Comparison of ENCODE assay signal across 13 cellular contexts in the genomic region with DNA sequence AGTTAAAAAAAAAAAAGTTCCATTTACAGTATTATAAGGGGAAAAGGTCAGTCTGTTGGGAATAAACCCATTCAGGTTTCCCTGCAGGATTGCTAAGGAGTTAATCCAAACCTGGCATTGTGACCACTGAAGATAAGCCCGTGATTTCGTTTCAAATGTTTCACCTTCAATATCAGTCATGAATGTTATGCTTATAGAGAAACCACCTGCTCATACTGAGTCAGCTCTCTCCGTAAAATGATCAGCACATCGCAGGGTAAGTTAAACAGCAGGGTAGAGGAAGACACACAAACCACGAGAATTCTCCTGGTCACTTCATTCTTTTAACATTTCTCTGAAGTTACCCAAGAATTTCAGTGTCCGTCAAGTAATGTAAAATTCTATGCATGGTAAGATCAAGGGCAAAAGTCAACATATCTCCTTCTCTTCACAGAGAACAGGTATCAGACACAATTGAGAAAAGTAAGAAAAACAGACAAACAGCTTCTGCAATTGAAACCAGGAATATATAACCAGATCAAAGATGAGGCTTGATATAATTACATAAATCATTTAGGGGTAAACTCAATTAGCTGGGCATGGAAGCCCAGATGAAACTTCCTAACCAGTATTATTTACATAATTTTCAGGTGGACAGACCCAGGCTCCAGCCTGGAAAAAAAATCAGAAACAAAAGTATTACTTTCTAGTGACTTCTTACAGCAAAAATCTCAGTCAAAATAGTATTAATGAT.
A peak's percentile ranks its signal among the peaks of the same experiment; 100 is the strongest.
DNase-seq lines count a peak whose midpoint lies in the region; ATAC-seq and TF ChIP-seq lines count a peak whose summit lies in the region.
"Had no signal": no experiment of that assay in that cellular context is flagged by ENCODE, and none has a peak within 500 bp of the region (broad histone marks: within the 10 kb centered on the region; RNA-seq: fewer than 3 reads in every experiment).

No MANE protein-coding gene starts in this region.

- H3K9ac ChIP-seq in SK-N-SH (no peak overlapping the region), endocrine pancreas (ENCODE audit: control insufficient read depth, insufficient read depth, low read length) (no peak overlapping the region)
- H3K9ac ChIP-seq: BLaER1 had no signal

- H3K9me3 Mint-ChIP-seq in activated naive CD4-positive, alpha-beta T cell treated with anti-CD3 and anti-CD28 coated beads, Interleukin-2, amount 50 U/mL, for 72 hours, result no peaks in the 10 kb centered on the region
- H3K9me3 Mint-ChIP-seq in osteocyte (ENCODE audit: unreplicated experiment), result no peaks in the 10 kb centered on the region

- H3K36me3 ChIP-seq in SK-N-SH (replicated peaks in 1 of 2; ENCODE audit: control insufficient read depth in 1 of 2, insufficient read depth in 2 of 2, low read length in 1 of 2) (no peaks in the 10 kb centered on the region), endocrine pancreas (ENCODE audit: control insufficient read depth, insufficient read depth, low read length) (no peaks in the 10 kb centered on the region)
- H3K36me3 ChIP-seq: BLaER1, esophagus muscularis mucosa had no signal

- H3K79me2 ChIP-seq in SK-N-SH (ENCODE audit: insufficient read depth), result no peaks in the 10 kb centered on the region

- peak; percentile 85 to 87 for ATAC-seq in activated naive CD4-positive, alpha-beta T cell treated with anti-CD3 and anti-CD28 coated beads, Interleukin-2, amount 50 U/mL, for 72 hours
- ATAC-seq in GM18517 (IDR thresholded peaks at IDR 0.05; ENCODE audit: unreplicated experiment) (no peak), GM19351 (IDR thresholded peaks at IDR 0.05; ENCODE audit: unreplicated experiment) (no peak)

- no peaks in the 10 kb centered on the region for H3K4me1 Mint-ChIP-seq in osteocyte (ENCODE audit: unreplicated experiment)

- POLR2A ChIA-PET in SK-N-SH (lab: Yijun Ruan, JAX), result interaction anchor here (0.6 kb wide), 1 partner anchor 340 kb away, joined by 3 read pairs; no protein-coding TSS in a partner anchor

- no peak for TF ChIP-seq EP300 in SK-N-SH (IDR thresholded peaks at IDR 0.05; ENCODE audit: borderline replicate concordance in 1 of 2, low read depth in 1 of 2, low read length in 1 of 2)

- peak overlapping the region in 1 of 2 experiments; percentile 31; a peak in 1 of 4 replicates for H3K27ac ChIP-seq in SK-N-SH (ENCODE audit: low read depth in 2 of 2, low read length in 1 of 2)
- H3K27ac ChIP-seq: BLaER1, esophagus muscularis mucosa had no signal

- no peak for DNase-seq in activated naive CD4-positive, alpha-beta T cell treated with anti-CD3 and anti-CD28 coated beads, Interleukin-2, amount 50 U/mL, for 72 hours (ENCODE audit: low spot score in 2 of 2)
- no peak for DNase-seq in activated naive CD4-positive, alpha-beta T cell treated with anti-CD3 and anti-CD28 coated beads, Interleukin-2, amount 50 U/mL, for 16 hours
- DNase-seq in SK-N-SH (no peak), osteocyte (ENCODE audit: extremely low spot score, unreplicated experiment) (no peak)
- no peak for DNase-seq in activated effector memory CD4-positive, alpha-beta T cell treated with anti-CD3 and anti-CD28 coated beads, Interleukin-2, amount 50 U/mL, for 16 hours
- DNase-seq: Kasumi-1; NCI-H2171 treated with DMSO at 0.1 percent for 48 hours; stimulated activated naive CD4-positive, alpha-beta T cell treated with Interleukin-2 at 50 U/mL for 16 hours had no signal

- H3K4me2 ChIP-seq in SK-N-SH, result no peak overlapping the region
- H3K4me2 ChIP-seq: BLaER1 had no signal

- peak overlapping the region in 1 of 2 donors; percentile 20 for H3K27ac Mint-ChIP-seq in activated naive CD4-positive, alpha-beta T cell treated with anti-CD3 and anti-CD28 coated beads, Interleukin-2, amount 50 U/mL, for 72 hours
- no peak overlapping the region for H3K27ac Mint-ChIP-seq in osteocyte (ENCODE audit: unreplicated experiment)

- H4K20me1 ChIP-seq in SK-N-SH (ENCODE audit: insufficient read depth), result no peaks in the 10 kb centered on the region
- H4K20me1 ChIP-seq: BLaER1 had no signal

- no peaks in the 10 kb centered on the region for H3K9me2 ChIP-seq in SK-N-SH

- H3K9me3 ChIP-seq in SK-N-SH, result no peaks in the 10 kb centered on the region
- no peaks in the 10 kb centered on the region for H3K9me3 ChIP-seq in endocrine pancreas (ENCODE audit: control insufficient read depth, low read length)
- H3K9me3 ChIP-seq: BLaER1, esophagus muscularis mucosa had no signal

- CTCF ChIA-PET in SK-N-SH (lab: Yijun Ruan, JAX), result interaction anchor here (0.9 to 4.4 kb wide), 3 partner anchors 8 to 169 kb away, joined by 3 to 20 read pairs (median 5); no protein-coding TSS in a partner anchor

- no peaks in the 10 kb centered on the region for H3K36me3 Mint-ChIP-seq in activated naive CD4-positive, alpha-beta T cell treated with anti-CD3 and anti-CD28 coated beads, Interleukin-2, amount 50 U/mL, for 72 hours
- no peaks in the 10 kb centered on the region for H3K36me3 Mint-ChIP-seq in osteocyte (ENCODE audit: unreplicated experiment)

- no peak overlapping the region; a peak in 1 of 4 replicates for H3K4me3 ChIP-seq in SK-N-SH (ENCODE audit: low read depth in 2 of 2, low read length in 1 of 2)
- peak overlapping the region; percentile 30 for H3K4me3 ChIP-seq in endocrine pancreas (ENCODE audit: control insufficient read depth, insufficient read depth, low read length)
- H3K4me3 ChIP-seq: BLaER1, esophagus muscularis mucosa had no signal

- no peaks in the 10 kb centered on the region for H3F3A ChIP-seq in SK-N-SH (replicated peaks; ENCODE audit: insufficient read depth)

- H3K27me3 ChIP-seq in SK-N-SH (ENCODE audit: insufficient read depth) (no peaks in the 10 kb centered on the region), endocrine pancreas (ENCODE audit: control insufficient read depth, insufficient read depth, low read length) (no peaks in the 10 kb centered on the region)
- H3K27me3 ChIP-seq: BLaER1, esophagus muscularis mucosa had no signal

- no peak overlapping the region for H2AFZ ChIP-seq in SK-N-SH (ENCODE audit: low read depth)

- peaks cover 0 to 16% of the 10 kb centered on the region in 2 experiments; a peak in 2 of 4 replicates for H3K4me1 ChIP-seq in SK-N-SH (ENCODE audit: control insufficient read depth in 1 of 2, insufficient read depth in 2 of 2, low read depth in 1 of 2, low read length in 1 of 2)
- H3K4me1 ChIP-seq in endocrine pancreas (ENCODE audit: control insufficient read depth, insufficient read depth, low read length), result peaks cover 3% of the 10 kb centered on the region
- H3K4me1 ChIP-seq: BLaER1, esophagus muscularis mucosa had no signal

- TF ChIP-seq RAD21 in SK-N-SH (IDR thresholded peaks at IDR 0.05; ENCODE audit: low read length), result no peak

- 32% methylated on average over 6 of the region's 6 CpGs for WGBS in SK-N-SH (ENCODE audit: low lambda C conversion rate)

- H3K4me3 Mint-ChIP-seq in osteocyte (ENCODE audit: unreplicated experiment), result no peak overlapping the region

- TF ChIP-seq CTCF in SK-N-SH (IDR thresholded peaks at IDR 0.05) (no peak), osteocyte (IDR thresholded peaks at IDR 0.05) (no peak)

- peaks cover 19% of the 10 kb centered on the region for H3K27me3 Mint-ChIP-seq in osteocyte (ENCODE audit: unreplicated experiment)

TF ChIP-seq in SK-N-SH, 30 proteins besides CTCF, POLR2A, EP300 and RAD21:
- TF ChIP-seq TCF12 (IDR thresholded peaks at IDR 0.05), result peak; percentile 10; the same call in 1 of the 2 replicates
- no peak for TF ChIP-seq POLR2AphosphoS5 (IDR thresholded peaks at IDR 0.05; ENCODE audit: low read depth, low read length)
- peak; percentile 23; the same call in 1 of the 2 replicates for TF ChIP-seq GATA2 (CRISPR knock-in tag; IDR thresholded peaks at IDR 0.05)
- peak; percentile 56; the same call in 1 of the 2 replicates for TF ChIP-seq RCOR1 (IDR thresholded peaks at IDR 0.05; ENCODE audit: low read length)
- TF ChIP-seq, protein P1, sequence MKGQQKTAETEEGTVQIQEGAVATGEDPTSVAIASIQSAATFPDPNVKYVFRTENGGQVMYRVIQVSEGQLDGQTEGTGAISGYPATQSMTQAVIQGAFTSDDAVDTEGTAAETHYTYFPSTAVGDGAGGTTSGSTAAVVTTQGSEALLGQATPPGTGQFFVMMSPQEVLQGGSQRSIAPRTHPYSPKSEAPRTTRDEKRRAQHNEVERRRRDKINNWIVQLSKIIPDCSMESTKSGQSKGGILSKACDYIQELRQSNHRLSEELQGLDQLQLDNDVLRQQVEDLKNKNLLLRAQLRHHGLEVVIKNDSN (IDR thresholded peaks at IDR 0.05; ENCODE audit: borderline replicate concordance, low read depth), result no peak

Comparison
In these comparisons a context has a peak if more than half of its experiments do, and no peak if none do; other contexts are left out.
1. ATAC-seq: peak in activated naive CD4-positive, alpha-beta T cell treated with anti-CD3 and anti-CD28 coated beads, Interleukin-2, amount 50 U/mL, for 72 hours (2 of 2); none in GM18517 (single experiment) and GM19351 (single experiment).